Comparison of ENCODE assay signal across 18 cellular contexts in genomic region chrY:7141477-7141876, GRCh38.
DNase-seq lines count a peak whose midpoint lies in the region; ATAC-seq and TF ChIP-seq lines count a peak whose summit lies in the region.
"Had no signal": no experiment of that assay in that cellular context is flagged by ENCODE, and none has a peak within 500 bp of the region (broad histone marks: within the 10 kb centered on the region; RNA-seq: fewer than 3 reads in every experiment).

No MANE protein-coding gene starts in this region.

- no peaks in the 10 kb centered on the region for H3K9me3 Mint-ChIP-seq in activated CD8-positive, alpha-beta memory T cell treated with anti-CD3 and anti-CD28 coated beads, Interleukin-2, amount 10 ng/mL, durations not matched to agents 7 days and 5 days (ENCODE audit: low read depth)
- H3K9me3 Mint-ChIP-seq in activated CD4-positive, alpha-beta memory T cell treated with anti-CD3 and anti-CD28 coated beads for 36 hours = no peaks in the 10 kb centered on the region
- H3K9me3 Mint-ChIP-seq in central memory CD8-positive, alpha-beta T cell = no peaks in the 10 kb centered on the region
- H3K9me3 Mint-ChIP-seq: H9 had no signal

- H3K4me3 ChIP-seq in testis = no peak overlapping the region
- H3K4me3 ChIP-seq: BLaER1 had no signal

- peaks cover 23% of the 10 kb centered on the region for H3K4me1 Mint-ChIP-seq in activated CD8-positive, alpha-beta memory T cell treated with anti-CD3 and anti-CD28 coated beads, Interleukin-2, amount 10 ng/mL, durations not matched to agents 7 days and 5 days
- H3K4me1 Mint-ChIP-seq in activated CD4-positive, alpha-beta memory T cell treated with anti-CD3 and anti-CD28 coated beads for 36 hours (ENCODE audit: low read depth) = no peaks in the 10 kb centered on the region
- peaks cover 53% of the 10 kb centered on the region for H3K4me1 Mint-ChIP-seq in central memory CD8-positive, alpha-beta T cell
- H3K4me1 Mint-ChIP-seq: H9 had no signal

- peaks cover 4% of the 10 kb centered on the region for H3K27me3 Mint-ChIP-seq in activated CD8-positive, alpha-beta memory T cell treated with anti-CD3 and anti-CD28 coated beads, Interleukin-2, amount 10 ng/mL, durations not matched to agents 7 days and 5 days
- H3K27me3 Mint-ChIP-seq in activated CD4-positive, alpha-beta memory T cell treated with anti-CD3 and anti-CD28 coated beads for 36 hours = no peaks in the 10 kb centered on the region
- no peaks in the 10 kb centered on the region for H3K27me3 Mint-ChIP-seq in central memory CD8-positive, alpha-beta T cell
- H3K27me3 Mint-ChIP-seq: CD4-positive, alpha-beta T cell had no signal

- peak; percentile 58 for ATAC-seq in activated CD8-positive, alpha-beta memory T cell treated with anti-CD3 and anti-CD28 coated beads, Interleukin-2, amount 10 ng/mL, durations not matched to agents 7 days and 5 days
- ATAC-seq in central memory CD8-positive, alpha-beta T cell (replicated peaks; ENCODE audit: extremely low read depth, poor library complexity, severe bottlenecking) = peak; percentile 76
- ATAC-seq in HG03025 (IDR thresholded peaks at IDR 0.05; ENCODE audit: low FRiP score, unreplicated experiment) = no peak
- ATAC-seq: HepG2 had no signal

- peak overlapping the region; percentile 63 for H3K27ac Mint-ChIP-seq in activated CD8-positive, alpha-beta memory T cell treated with anti-CD3 and anti-CD28 coated beads, Interleukin-2, amount 10 ng/mL, durations not matched to agents 7 days and 5 days
- H3K27ac Mint-ChIP-seq in activated CD4-positive, alpha-beta memory T cell treated with anti-CD3 and anti-CD28 coated beads for 36 hours = no peak overlapping the region
- peak overlapping the region; percentile 79 for H3K27ac Mint-ChIP-seq in central memory CD8-positive, alpha-beta T cell (ENCODE audit: low read depth)
- H3K27ac Mint-ChIP-seq: CD4-positive, alpha-beta T cell; H9 had no signal

- peak overlapping the region; percentile 22 for H3K4me3 Mint-ChIP-seq in activated CD8-positive, alpha-beta memory T cell treated with anti-CD3 and anti-CD28 coated beads, Interleukin-2, amount 10 ng/mL, durations not matched to agents 7 days and 5 days
- H3K4me3 Mint-ChIP-seq in activated CD4-positive, alpha-beta memory T cell treated with anti-CD3 and anti-CD28 coated beads for 36 hours = no peak overlapping the region
- H3K4me3 Mint-ChIP-seq in central memory CD8-positive, alpha-beta T cell = peak overlapping the region; percentile 64
- H3K4me3 Mint-ChIP-seq: CD4-positive, alpha-beta T cell; H9 had no signal

- 81 to 83% methylated on average over 5 of the region's 5 CpGs for WGBS in testis, 2 donors

- H3K4me1 ChIP-seq in testis = no peaks in the 10 kb centered on the region
- H3K4me1 ChIP-seq: BLaER1 had no signal

- H3K36me3 ChIP-seq in testis (ENCODE audit: low read depth, missing control alignments) = no peaks in the 10 kb centered on the region
- H3K36me3 ChIP-seq: BLaER1 had no signal

- TF ChIP-seq POLR2A in testis (IDR thresholded peaks at IDR 0.05) = no peak

- H3K9me3 ChIP-seq in testis = no peaks in the 10 kb centered on the region
- H3K9me3 ChIP-seq: BLaER1 had no signal

- intact Hi-C loops in activated CD4-positive, alpha-beta memory T cell treated with anti-CD3 and anti-CD28 coated beads for 36 hours (cut with micrococcal nuclease) = no loop called here
- intact Hi-C loops in testis (cut with DNase I; ENCODE audit: low total_unique reads) = no loop called here

- peak; percentile 57 for DNase-seq in activated CD8-positive, alpha-beta memory T cell treated with anti-CD3 and anti-CD28 coated beads, Interleukin-2, amount 10 ng/mL, durations not matched to agents 7 days and 5 days
- DNase-seq in activated CD8-positive, alpha-beta memory T cell treated with anti-CD3 and anti-CD28 coated beads, Interleukin-2, amount 50 U/mL, for 4 hours = no peak
- DNase-seq in activated CD4-positive, alpha-beta memory T cell treated with anti-CD3 and anti-CD28 coated beads for 36 hours = peak; percentile 8
- peak in 1 of 2 donors; percentile 29 for DNase-seq in central memory CD8-positive, alpha-beta T cell (ENCODE audit: low spot score in 2 of 2)
- no peak for DNase-seq in testis
- DNase-seq in COLO829 (ENCODE audit: low spot score) = no peak
- DNase-seq: 8988T; AML-193; CD4-positive, alpha-beta T cell; COR-L47; DMS153; DMS79 treated with DMSO at 0.1 percent for 48 hours; EL; GOT3; H9 had no signal

- H3K27ac ChIP-seq in testis = no peak overlapping the region
- H3K27ac ChIP-seq: BLaER1 had no signal

- H3K36me3 Mint-ChIP-seq in activated CD8-positive, alpha-beta memory T cell treated with anti-CD3 and anti-CD28 coated beads, Interleukin-2, amount 10 ng/mL, durations not matched to agents 7 days and 5 days = no peaks in the 10 kb centered on the region
- H3K36me3 Mint-ChIP-seq in activated CD4-positive, alpha-beta memory T cell treated with anti-CD3 and anti-CD28 coated beads for 36 hours = no peaks in the 10 kb centered on the region
- peaks cover 7% of the 10 kb centered on the region for H3K36me3 Mint-ChIP-seq in central memory CD8-positive, alpha-beta T cell (ENCODE audit: insufficient read depth)

- POLR2A ChIA-PET in activated CD4-positive, alpha-beta memory T cell treated with anti-CD3 and anti-CD28 coated beads for 36 hours (lab: Charles Lee) = no interaction called here

- TF ChIP-seq CTCF in testis (IDR thresholded peaks at IDR 0.05) = no peak

- no peaks in the 10 kb centered on the region for H3K27me3 ChIP-seq in testis
- H3K27me3 ChIP-seq: BLaER1 had no signal

- CTCF ChIA-PET in activated CD8-positive, alpha-beta memory T cell treated with anti-CD3 and anti-CD28 coated beads, Interleukin-2, amount 10 ng/mL, durations not matched to agents 7 days and 5 days (lab: Charles Lee) = no interaction called here
- CTCF ChIA-PET in activated CD4-positive, alpha-beta memory T cell treated with anti-CD3 and anti-CD28 coated beads for 36 hours (lab: Charles Lee) = no interaction called here

Comparison
In these comparisons a context has a peak if more than half of its experiments do, and no peak if none do; other contexts are left out.
1. DNase-seq: peak in activated CD8-positive, alpha-beta memory T cell treated with anti-CD3 and anti-CD28 coated beads, Interleukin-2, amount 10 ng/mL, durations not matched to agents 7 days and 5 days (single experiment) and activated CD4-positive, alpha-beta memory T cell treated with anti-CD3 and anti-CD28 coated beads for 36 hours (single experiment); none in activated CD8-positive, alpha-beta memory T cell treated with anti-CD3 and anti-CD28 coated beads, Interleukin-2, amount 50 U/mL, for 4 hours (single experiment), testis (single experiment) and COLO829 (single experiment).